Comparison of ENCODE assay signal across 23 cellular contexts in the genomic region with DNA sequence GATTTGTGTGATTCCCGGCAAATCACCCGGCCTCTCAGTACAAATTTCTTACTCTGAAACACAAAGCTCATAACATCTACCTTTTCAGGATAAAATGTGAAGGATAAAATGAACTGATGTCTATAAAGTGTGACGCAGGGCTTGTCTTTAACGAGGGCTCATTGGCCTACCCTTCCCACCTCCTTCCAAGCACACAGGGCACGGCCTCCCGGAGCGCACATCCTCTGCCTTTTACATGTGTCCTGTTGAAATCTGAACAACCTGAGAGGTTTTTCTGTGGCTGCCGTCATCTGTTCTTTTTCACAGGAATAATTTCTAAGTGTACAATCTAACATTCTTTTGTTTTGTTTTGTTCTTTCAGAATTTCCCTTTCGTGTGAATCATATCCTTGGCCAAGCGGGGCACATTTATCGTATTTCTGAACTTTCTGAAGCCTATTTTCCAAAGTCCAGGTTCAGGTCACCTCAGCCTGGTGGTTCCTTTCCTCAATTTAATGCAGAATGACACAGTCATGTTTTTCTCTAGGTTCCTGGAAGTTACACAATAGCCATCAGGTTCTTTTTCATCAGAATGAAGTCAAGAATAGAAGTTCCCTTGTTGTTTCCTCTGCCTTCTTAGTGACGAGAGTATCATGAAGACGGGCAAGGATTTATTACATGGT. TPM values are rescaled to one million over a fixed set of nuclear protein-coding genes. Genes with fewer than 3 reads are reported as not detected.
DNase-seq lines count a peak whose midpoint lies in the region; ATAC-seq and TF ChIP-seq lines count a peak whose summit lies in the region.
"Had no signal": no experiment of that assay in that cellular context is flagged by ENCODE, and none has a peak within 500 bp of the region (broad histone marks: within the 10 kb centered on the region; RNA-seq: fewer than 3 reads in every experiment).

No MANE protein-coding gene starts in this region.

- H3K4me1 Mint-ChIP-seq in MCF 10A (ENCODE audit: insufficient read depth, unreplicated experiment), result peaks cover 16% of the 10 kb centered on the region
- peaks cover 56% of the 10 kb centered on the region for H3K4me1 Mint-ChIP-seq in neural crest cell
- H3K4me1 Mint-ChIP-seq in Caco-2 (ENCODE audit: low read depth, unreplicated experiment), result peaks cover 32% of the 10 kb centered on the region
- H3K4me1 Mint-ChIP-seq: B cell; stimulated activated naive B cell treated with anti-CD40 and anti-IgM and Interleukin-4, amounts not matched to agents 10 μg/mL and 1 μg/mL and 100 μg/mL, for 72 hours had no signal

- no peaks in the 10 kb centered on the region for H3K27me3 Mint-ChIP-seq in MCF 10A (ENCODE audit: insufficient read depth, unreplicated experiment)
- no peaks in the 10 kb centered on the region for H3K27me3 Mint-ChIP-seq in neural crest cell (ENCODE audit: low read depth)
- H3K27me3 Mint-ChIP-seq in Caco-2 (ENCODE audit: insufficient read depth, unreplicated experiment), result no peaks in the 10 kb centered on the region

- TF ChIP-seq POLR2A in breast epithelium (IDR thresholded peaks at IDR 0.05), result no peak
- no peak for TF ChIP-seq POLR2A in thyroid gland (IDR thresholded peaks at IDR 0.05)

- H3K36me3 Mint-ChIP-seq in MCF 10A (ENCODE audit: insufficient read depth, unreplicated experiment), result no peaks in the 10 kb centered on the region
- H3K36me3 Mint-ChIP-seq in neural crest cell (ENCODE audit: low read depth), result peaks cover 2% of the 10 kb centered on the region
- no peaks in the 10 kb centered on the region for H3K36me3 Mint-ChIP-seq in Caco-2 (ENCODE audit: insufficient read depth, unreplicated experiment)
- H3K36me3 Mint-ChIP-seq: activated naive CD8-positive, alpha-beta T cell treated with anti-CD3 and anti-CD28 coated beads, Interleukin-2, amount 10 ng/mL, durations not matched to agents 7 days and 5 days; stimulated activated naive B cell treated with anti-CD40 and anti-IgM and Interleukin-4, amounts not matched to agents 10 μg/mL and 1 μg/mL and 100 μg/mL, for 72 hours had no signal

- intact Hi-C loops in breast epithelium (cut with DNase I; ENCODE audit: low total_unique reads) (no loop called here), MCF 10A (cut with micrococcal nuclease) (no loop called here), thyroid gland (cut with DNase I) (loop anchor here (10.0 kb wide), 1 partner anchor 311 kb away; no protein-coding TSS in a partner anchor), Caco-2 (cut with micrococcal nuclease; ENCODE audit: unreplicated experiment) (no loop called here)

- H3K27ac Mint-ChIP-seq in MCF 10A (ENCODE audit: low read depth, unreplicated experiment), result no peak overlapping the region
- H3K27ac Mint-ChIP-seq in neural crest cell (ENCODE audit: unreplicated experiment), result peak overlapping the region; percentile 28
- no peak overlapping the region for H3K27ac Mint-ChIP-seq in Caco-2 (ENCODE audit: unreplicated experiment)
- H3K27ac Mint-ChIP-seq: activated naive CD8-positive, alpha-beta T cell treated with anti-CD3 and anti-CD28 coated beads, Interleukin-2, amount 10 ng/mL, durations not matched to agents 7 days and 5 days; B cell; stimulated activated naive B cell treated with anti-CD40 and anti-IgM and Interleukin-4, amounts not matched to agents 10 μg/mL and 1 μg/mL and 100 μg/mL, for 72 hours had no signal

- 87 to 92% methylated on average over 13 of the region's 13 CpGs for WGBS in thyroid gland, 2 donors

- CTCF ChIA-PET in MCF 10A (lab: Yijun Ruan, JAX), result no interaction called here
- CTCF ChIA-PET in Caco-2 (lab: Charles Lee), result no interaction called here

- H3K9me3 ChIP-seq in breast epithelium (no peaks in the 10 kb centered on the region), thyroid gland (no peaks in the 10 kb centered on the region), Caco-2 (no peaks in the 10 kb centered on the region)
- H3K9me3 ChIP-seq: body of pancreas, HAP-1, ovary, upper lobe of left lung had no signal

- H3K9me3 Mint-ChIP-seq in MCF 10A (ENCODE audit: unreplicated experiment) (no peaks in the 10 kb centered on the region), neural crest cell (peaks cover 3% of the 10 kb centered on the region), Caco-2 (ENCODE audit: unreplicated experiment) (no peaks in the 10 kb centered on the region)
- H3K9me3 Mint-ChIP-seq: activated naive CD8-positive, alpha-beta T cell treated with anti-CD3 and anti-CD28 coated beads, Interleukin-2, amount 10 ng/mL, durations not matched to agents 7 days and 5 days; stimulated activated naive B cell treated with anti-CD40 and anti-IgM and Interleukin-4, amounts not matched to agents 10 μg/mL and 1 μg/mL and 100 μg/mL, for 72 hours had no signal

- H3K4me1 ChIP-seq in breast epithelium (no peaks in the 10 kb centered on the region), thyroid gland (no peaks in the 10 kb centered on the region), Caco-2 (peaks cover 14% of the 10 kb centered on the region)
- H3K4me1 ChIP-seq: body of pancreas, upper lobe of left lung had no signal

- H3K36me3 ChIP-seq in breast epithelium (no peaks in the 10 kb centered on the region), thyroid gland (no peaks in the 10 kb centered on the region), Caco-2 (ENCODE audit: control insufficient read depth, insufficient read depth, low read length) (no peaks in the 10 kb centered on the region)
- H3K36me3 ChIP-seq: HAP-1, ovary, upper lobe of left lung had no signal

- no peak for DNase-seq in breast epithelium (ENCODE audit: low spot score in 2 of 2)
- DNase-seq in MCF 10A (ENCODE audit: unreplicated experiment), result no peak
- peak; percentile 44 to 74 for DNase-seq in cardiac fibroblast (ENCODE audit: low read depth in 2 of 2)
- DNase-seq in neural crest cell (ENCODE audit: low read depth, low spot score), result no peak
- no peak for DNase-seq in thyroid gland
- no peak for DNase-seq in Caco-2
- no peak for DNase-seq in NCI-H748 (lab: John Stamatoyannopoulos, UW; ENCODE audit: unreplicated experiment)
- DNase-seq: activated CD4-positive, alpha-beta T cell treated with anti-CD3 and anti-CD28 coated beads for 48 hours; activated naive CD8-positive, alpha-beta T cell treated with anti-CD3 and anti-CD28 coated beads, Interleukin-2, amount 10 ng/mL, durations not matched to agents 7 days and 5 days; body of pancreas; COR-L47; hippocampal formation; NCI-H1436 treated with DMSO at 0.1 percent for 48 hours; NCI-H524; ovary; stimulated activated CD4-positive, alpha-beta T cell treated with anti-CD3 and anti-CD28 coated beads, Interleukin-1b, Interleukin-23, amount 100 ng/mL, for 48 hours; stimulated activated naive B cell treated with anti-CD40 and anti-IgM and Interleukin-4, amounts not matched to agents 10 μg/mL and 1 μg/mL and 100 μg/mL, for 72 hours had no signal

- no peak overlapping the region for H3K4me3 Mint-ChIP-seq in MCF 10A (ENCODE audit: unreplicated experiment)
- H3K4me3 Mint-ChIP-seq in neural crest cell, result no peak overlapping the region
- H3K4me3 Mint-ChIP-seq in Caco-2 (ENCODE audit: unreplicated experiment), result no peak overlapping the region
- H3K4me3 Mint-ChIP-seq: activated naive CD8-positive, alpha-beta T cell treated with anti-CD3 and anti-CD28 coated beads, Interleukin-2, amount 10 ng/mL, durations not matched to agents 7 days and 5 days; B cell; stimulated activated naive B cell treated with anti-CD40 and anti-IgM and Interleukin-4, amounts not matched to agents 10 μg/mL and 1 μg/mL and 100 μg/mL, for 72 hours had no signal

- no peak for ATAC-seq in GM19455 (IDR thresholded peaks at IDR 0.05; ENCODE audit: unreplicated experiment)
- ATAC-seq: body of pancreas; stimulated activated naive B cell treated with anti-CD40 and anti-IgM and Interleukin-4, amounts not matched to agents 10 μg/mL and 1 μg/mL and 100 μg/mL, for 72 hours had no signal

- TF ChIP-seq CTCF in breast epithelium (IDR thresholded peaks at IDR 0.05) (no peak), MCF 10A (IDR thresholded peaks at IDR 0.05; ENCODE audit: unreplicated experiment) (no peak), cardiac fibroblast (IDR thresholded peaks at IDR 0.05; ENCODE audit: low read depth, low read length) (no peak), neural crest cell (conservative IDR thresholded peaks at IDR 0.05) (no peak), thyroid gland (IDR thresholded peaks at IDR 0.05) (no peak), Caco-2 (IDR thresholded peaks at IDR 0.05; ENCODE audit: insufficient read depth in 1 of 2, low read depth in 1 of 2, low read length in 1 of 2, severe bottlenecking in 1 of 2, unreplicated experiment in 1 of 2) (no peak)

- H3K27ac ChIP-seq in breast epithelium (peak overlapping the region; percentile 23 to 85), thyroid gland (peak overlapping the region in 2 of 3 donors; percentile 50 to 63)
- H3K27ac ChIP-seq: ovary, upper lobe of left lung had no signal

- BruUV-seq in MCF 10A (replicated peaks; lab: Mats Ljungman, UMichigan), result no TSS peak
- no TSS peak for BruUV-seq in Caco-2 (replicated peaks; lab: Mats Ljungman, UMichigan)

- H3K27me3 ChIP-seq in breast epithelium, result no peaks in the 10 kb centered on the region
- no peaks in the 10 kb centered on the region for H3K27me3 ChIP-seq in thyroid gland
- H3K27me3 ChIP-seq in Caco-2 (replicated peaks; ENCODE audit: control insufficient read depth, insufficient read depth, low read length), result no peaks in the 10 kb centered on the region
- H3K27me3 ChIP-seq: body of pancreas, ovary, upper lobe of left lung had no signal

- POLR2A ChIA-PET in MCF 10A (lab: Yijun Ruan, JAX) (interaction anchor here (0.9 kb wide), 1 partner anchor 105 kb away, joined by 4 read pairs; no protein-coding TSS in a partner anchor), Caco-2 (lab: Charles Lee) (no interaction called here)

- H3K4me3 ChIP-seq in breast epithelium (no peak overlapping the region), cardiac fibroblast (replicated peaks in 1 of 2; ENCODE audit: low read depth in 2 of 2, low read length in 2 of 2) (no peak overlapping the region), thyroid gland (replicated peaks in 1 of 3) (no peak overlapping the region), Caco-2 (ENCODE audit: low read depth, low read length) (no peak overlapping the region)
- H3K4me3 ChIP-seq: body of pancreas, coronary artery, HAP-1, lung, ovary, upper lobe of left lung had no signal

RNA-seq across cellular contexts. Expression of gene SPRY1, which starts 53.1 kb away (rescaled TPM):
- total RNA-seq in breast epithelium (100 to 1,000 TPM in 2 of 3 donors, 10 to 100 TPM in 1; 82.1 to 233 (median 103) TPM), MCF 10A (2022) (4.3 and 5.6 TPM in 2 replicates), neural crest cell (125 and 134 TPM in 2 replicates), thyroid gland (100 to 1,000 TPM in 2 of 4 donors, 10 to 100 TPM in 2; 52.2 to 142 (median 100) TPM), Caco-2 (2022) (23.2 and 23.4 TPM in 2 replicates)

Comparison
In these comparisons a context has a peak if more than half of its experiments do, and no peak if none do; other contexts are left out.
1. DNase-seq: peak in cardiac fibroblast (2 of 2); none in breast epithelium (0 of 2), MCF 10A (single experiment), neural crest cell (single experiment), thyroid gland (0 of 2), Caco-2 (0 of 2) and NCI-H748 (single experiment).